Comparison of ENCODE assay signal across 24 cellular contexts in the genomic region with DNA sequence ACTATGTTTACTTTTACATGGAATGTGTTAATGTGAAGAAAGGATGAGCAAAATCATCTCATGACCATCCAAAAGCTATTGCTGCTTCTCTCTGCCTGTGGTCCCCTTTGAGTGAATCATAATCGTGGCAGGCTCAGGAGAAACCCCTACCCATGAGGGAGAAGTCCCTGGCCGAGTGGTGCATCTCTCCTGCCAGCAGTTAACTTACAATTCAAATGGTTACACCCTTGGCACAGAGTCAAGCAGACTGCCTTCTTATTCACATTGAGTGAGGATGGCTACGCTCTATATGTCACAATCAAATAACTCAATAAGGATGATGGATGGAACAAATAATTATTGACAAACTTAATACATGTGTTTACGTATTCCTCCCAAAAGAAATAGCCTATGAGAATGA.
DNase-seq lines count a peak whose midpoint lies in the region; ATAC-seq and TF ChIP-seq lines count a peak whose summit lies in the region.
"Had no signal": no experiment of that assay in that cellular context is flagged by ENCODE, and none has a peak within 500 bp of the region (broad histone marks: within the 10 kb centered on the region; RNA-seq: fewer than 3 reads in every experiment).

No MANE protein-coding gene starts in this region.

- no peak overlapping the region for H3K27ac ChIP-seq in GM23248
- H3K27ac ChIP-seq in stomach: no peak overlapping the region
- H3K27ac ChIP-seq in testis: no peak overlapping the region
- H3K27ac ChIP-seq in spleen: no peak overlapping the region
- H3K27ac ChIP-seq: parathyroid adenoma, thyroid gland had no signal

- H3K4me3 ChIP-seq in GM23248 (no peak overlapping the region), cardiac fibroblast (replicated peaks in 1 of 2; ENCODE audit: low read depth in 2 of 2, low read length in 2 of 2) (no peak overlapping the region), stomach (no peak overlapping the region), testis (no peak overlapping the region), spleen (no peak overlapping the region)
- H3K4me3 ChIP-seq: body of pancreas, esophagus muscularis mucosa, MG63, sigmoid colon, thyroid gland had no signal

- TF ChIP-seq CTCF in cardiac fibroblast (IDR thresholded peaks at IDR 0.05; ENCODE audit: low read depth, low read length): no peak
- no peak for TF ChIP-seq CTCF in stomach (IDR thresholded peaks at IDR 0.05)
- TF ChIP-seq CTCF in testis (IDR thresholded peaks at IDR 0.05): no peak
- no peak for TF ChIP-seq CTCF in spleen (IDR thresholded peaks at IDR 0.05 in 8 of 11, conservative IDR thresholded peaks at IDR 0.05 in 3 of 11)

- peak; percentile 47 for ATAC-seq in activated naive CD8-positive, alpha-beta T cell treated with anti-CD3 and anti-CD28 coated beads, Interleukin-2, amount 50 U/mL, for 24 hours
- ATAC-seq: natural killer cell treated with Interleukin-12 subunit alpha and Interleukin-12 subunit beta and Interleukin-15 and Interleukin-18, amount 100 ng/mL, for 72 hours; Right ventricle myocardium inferior had no signal

- DNase-seq in activated naive CD8-positive, alpha-beta T cell treated with anti-CD3 and anti-CD28 coated beads, Interleukin-2, amount 50 U/mL, for 24 hours: peak; percentile 12
- no peak for DNase-seq in activated naive CD8-positive, alpha-beta T cell treated with anti-CD3 and anti-CD28 coated beads for 36 hours
- DNase-seq in GM23248 (peak; percentile 41), cardiac fibroblast (ENCODE audit: low read depth in 2 of 2) (peak; percentile 51 to 61), kidney tubule cell (ENCODE audit: low spot score) (peak; percentile 63), stomach (no peak), testis (no peak), spleen (no peak)
- DNase-seq: activated B cell treated with CpG ODN at 0.5 μM for 24 hours; CD4-positive, CD25-positive, alpha-beta regulatory T cell; effector memory CD4-positive, alpha-beta T cell; MG63; midbrain; NCI-H1417 treated with DMSO at 0.1 percent for 48 hours; NCI-H524 treated with DMSO at 0.1 percent for 48 hours; sigmoid colon; thyroid gland had no signal

- no peak overlapping the region for H2AFZ ChIP-seq in GM23248
- H2AFZ ChIP-seq: parathyroid adenoma had no signal

- no peak overlapping the region for H3K4me2 ChIP-seq in GM23248 (ENCODE audit: unreplicated experiment)

- in situ Hi-C loops in GM23248 (cut with MboI): no loop called here

- H3K79me2 ChIP-seq in GM23248 (ENCODE audit: insufficient read depth): no peaks in the 10 kb centered on the region
- H3K79me2 ChIP-seq: parathyroid adenoma had no signal

- peaks cover 8% of the 10 kb centered on the region for H3K4me1 ChIP-seq in GM23248 (ENCODE audit: insufficient read depth)
- peaks cover 15 to 27% (median 24%) of the 10 kb centered on the region in 4 donors for H3K4me1 ChIP-seq in stomach
- H3K4me1 ChIP-seq in testis: no peaks in the 10 kb centered on the region
- H3K4me1 ChIP-seq in spleen: no peaks in the 10 kb centered on the region
- H3K4me1 ChIP-seq: sigmoid colon had no signal

- H3K27me3 ChIP-seq in GM23248 (replicated peaks; ENCODE audit: insufficient read depth) (no peaks in the 10 kb centered on the region), stomach (no peaks in the 10 kb centered on the region), testis (no peaks in the 10 kb centered on the region), spleen (replicated peaks in 1 of 7) (peaks cover 0 to 18% (median 0%) of the 10 kb centered on the region in 7 donors)
- H3K27me3 ChIP-seq: body of pancreas, esophagus muscularis mucosa, MG63, sigmoid colon, thyroid gland had no signal

- H4K20me1 ChIP-seq in GM23248 (ENCODE audit: insufficient read depth): no peaks in the 10 kb centered on the region

- TF ChIP-seq POLR2A in stomach (IDR thresholded peaks at IDR 0.05) (no peak), testis (IDR thresholded peaks at IDR 0.05) (no peak), spleen (IDR thresholded peaks at IDR 0.05) (no peak)

- H3K4me1 Mint-ChIP-seq in activated naive CD8-positive, alpha-beta T cell treated with anti-CD3 and anti-CD28 coated beads, Interleukin-2, amount 50 U/mL, for 24 hours: peaks cover 53% of the 10 kb centered on the region
- H3K4me1 Mint-ChIP-seq in activated naive CD8-positive, alpha-beta T cell treated with anti-CD3 and anti-CD28 coated beads for 36 hours: peaks cover 29% of the 10 kb centered on the region
- H3K4me1 Mint-ChIP-seq: activated B cell treated with CpG ODN at 0.5 μM for 24 hours had no signal

- H3K9me3 ChIP-seq in GM23248 (ENCODE audit: low read depth): no peaks in the 10 kb centered on the region
- no peaks in the 10 kb centered on the region for H3K9me3 ChIP-seq in stomach
- H3K9me3 ChIP-seq in testis: no peaks in the 10 kb centered on the region
- no peaks in the 10 kb centered on the region for H3K9me3 ChIP-seq in spleen
- H3K9me3 ChIP-seq: body of pancreas, esophagus muscularis mucosa, MG63, sigmoid colon, thyroid gland had no signal

- H3K9me3 Mint-ChIP-seq in activated naive CD8-positive, alpha-beta T cell treated with anti-CD3 and anti-CD28 coated beads, Interleukin-2, amount 50 U/mL, for 24 hours: no peaks in the 10 kb centered on the region
- no peaks in the 10 kb centered on the region for H3K9me3 Mint-ChIP-seq in activated naive CD8-positive, alpha-beta T cell treated with anti-CD3 and anti-CD28 coated beads for 36 hours
- H3K9me3 Mint-ChIP-seq: activated B cell treated with CpG ODN at 0.5 μM for 24 hours; CD4-positive, CD25-positive, alpha-beta regulatory T cell; natural killer cell treated with Interleukin-12 subunit alpha and Interleukin-12 subunit beta and Interleukin-15 and Interleukin-18, amount 100 ng/mL, for 72 hours; stimulated activated naive B cell treated with anti-CD40 and anti-IgM and Interleukin-4, amounts not matched to agents 10 μg/mL and 1 μg/mL and 100 μg/mL, for 72 hours had no signal

- H3F3A ChIP-seq in GM23248 (ENCODE audit: insufficient read depth): peaks cover 14% of the 10 kb centered on the region; the same call in 1 of the 2 replicates

- H3K36me3 ChIP-seq in GM23248 (ENCODE audit: low read depth): no peaks in the 10 kb centered on the region
- H3K36me3 ChIP-seq in stomach: no peaks in the 10 kb centered on the region
- H3K36me3 ChIP-seq in testis (ENCODE audit: low read depth, missing control alignments): no peaks in the 10 kb centered on the region
- no peaks in the 10 kb centered on the region for H3K36me3 ChIP-seq in spleen
- H3K36me3 ChIP-seq: esophagus muscularis mucosa, MG63, sigmoid colon, thyroid gland had no signal

- H3K36me3 Mint-ChIP-seq in activated naive CD8-positive, alpha-beta T cell treated with anti-CD3 and anti-CD28 coated beads, Interleukin-2, amount 50 U/mL, for 24 hours (ENCODE audit: low read depth): no peaks in the 10 kb centered on the region
- no peaks in the 10 kb centered on the region for H3K36me3 Mint-ChIP-seq in activated naive CD8-positive, alpha-beta T cell treated with anti-CD3 and anti-CD28 coated beads for 36 hours
- H3K36me3 Mint-ChIP-seq: CD4-positive, CD25-positive, alpha-beta regulatory T cell; natural killer cell treated with Interleukin-12 subunit alpha and Interleukin-12 subunit beta and Interleukin-15 and Interleukin-18, amount 100 ng/mL, for 72 hours; stimulated activated naive B cell treated with anti-CD40 and anti-IgM and Interleukin-4, amounts not matched to agents 10 μg/mL and 1 μg/mL and 100 μg/mL, for 72 hours had no signal

- peak overlapping the region; percentile 15 for H3K27ac Mint-ChIP-seq in activated naive CD8-positive, alpha-beta T cell treated with anti-CD3 and anti-CD28 coated beads, Interleukin-2, amount 50 U/mL, for 24 hours
- H3K27ac Mint-ChIP-seq in activated naive CD8-positive, alpha-beta T cell treated with anti-CD3 and anti-CD28 coated beads for 36 hours: no peak overlapping the region
- H3K27ac Mint-ChIP-seq: activated B cell treated with CpG ODN at 0.5 μM for 24 hours; CD4-positive, CD25-positive, alpha-beta regulatory T cell; natural killer cell treated with Interleukin-12 subunit alpha and Interleukin-12 subunit beta and Interleukin-15 and Interleukin-18, amount 100 ng/mL, for 72 hours had no signal

- no peaks in the 10 kb centered on the region for H3K9me2 ChIP-seq in GM23248 (ENCODE audit: insufficient read depth)

- 48 to 52% methylated on average over 4 of the region's 4 CpGs for WGBS in GM23248 (ENCODE audit: low coverage in 1 of 2, low lambda C conversion rate in 2 of 2, missing lambda C conversion rate in 2 of 2), 2 experiments
- WGBS in stomach, 5 donors: 52 to 66% (median 60%) methylated on average over 4 of the region's 4 CpGs
- WGBS in testis, 2 donors: 65 to 78% methylated on average over 4 of the region's 4 CpGs
- WGBS in spleen, 5 donors: 67 to 86% (median 72%) methylated on average over 4 of the region's 4 CpGs

- intact Hi-C loops in stomach (cut with DNase I; ENCODE audit: low total_unique reads) (no loop called here), testis (cut with DNase I; ENCODE audit: low total_unique reads) (no loop called here), spleen (cut with DNase I; ENCODE audit: low total_unique reads) (no loop called here)

- no peak overlapping the region for H3K9ac ChIP-seq in GM23248
- H3K9ac ChIP-seq: parathyroid adenoma had no signal

- H3K4me3 Mint-ChIP-seq in activated naive CD8-positive, alpha-beta T cell treated with anti-CD3 and anti-CD28 coated beads, Interleukin-2, amount 50 U/mL, for 24 hours: no peak overlapping the region
- no peak overlapping the region for H3K4me3 Mint-ChIP-seq in activated naive CD8-positive, alpha-beta T cell treated with anti-CD3 and anti-CD28 coated beads for 36 hours
- H3K4me3 Mint-ChIP-seq: activated B cell treated with CpG ODN at 0.5 μM for 24 hours; activated T-helper 1 cell treated with anti-CD3 and anti-CD28 coated beads, Interleukin-12 subunit alpha, Interleukin-12 subunit beta, Interleukin-2, Interleukin-4 antibody, amounts not matched to agents 30 ng/mL and 10 ng/mL and 1 ng/mL, durations not matched to agents 14 hours and 24 hours and 36 hours; CD4-positive, CD25-positive, alpha-beta regulatory T cell; natural killer cell treated with Interleukin-12 subunit alpha and Interleukin-12 subunit beta and Interleukin-15 and Interleukin-18, amount 100 ng/mL, for 72 hours; stimulated activated naive B cell treated with anti-CD40 and anti-IgM and Interleukin-4, amounts not matched to agents 10 μg/mL and 1 μg/mL and 100 μg/mL, for 72 hours had no signal

- no peak for TF ChIP-seq EP300 in stomach (IDR thresholded peaks at IDR 0.05)

- no peaks in the 10 kb centered on the region for H3K27me3 Mint-ChIP-seq in activated naive CD8-positive, alpha-beta T cell treated with anti-CD3 and anti-CD28 coated beads, Interleukin-2, amount 50 U/mL, for 24 hours
- H3K27me3 Mint-ChIP-seq in activated naive CD8-positive, alpha-beta T cell treated with anti-CD3 and anti-CD28 coated beads for 36 hours: no peaks in the 10 kb centered on the region

Comparison
In these comparisons a context has a peak if more than half of its experiments do, and no peak if none do; other contexts are left out.
1. DNase-seq: peak in activated naive CD8-positive, alpha-beta T cell treated with anti-CD3 and anti-CD28 coated beads, Interleukin-2, amount 50 U/mL, for 24 hours (single experiment), GM23248 (single experiment), cardiac fibroblast (2 of 2) and kidney tubule cell (single experiment); none in activated naive CD8-positive, alpha-beta T cell treated with anti-CD3 and anti-CD28 coated beads for 36 hours (single experiment), stomach (single experiment), testis (single experiment) and spleen (single experiment).